9 cellular contexts compared by ENCODE assay signal in the genomic region with DNA sequence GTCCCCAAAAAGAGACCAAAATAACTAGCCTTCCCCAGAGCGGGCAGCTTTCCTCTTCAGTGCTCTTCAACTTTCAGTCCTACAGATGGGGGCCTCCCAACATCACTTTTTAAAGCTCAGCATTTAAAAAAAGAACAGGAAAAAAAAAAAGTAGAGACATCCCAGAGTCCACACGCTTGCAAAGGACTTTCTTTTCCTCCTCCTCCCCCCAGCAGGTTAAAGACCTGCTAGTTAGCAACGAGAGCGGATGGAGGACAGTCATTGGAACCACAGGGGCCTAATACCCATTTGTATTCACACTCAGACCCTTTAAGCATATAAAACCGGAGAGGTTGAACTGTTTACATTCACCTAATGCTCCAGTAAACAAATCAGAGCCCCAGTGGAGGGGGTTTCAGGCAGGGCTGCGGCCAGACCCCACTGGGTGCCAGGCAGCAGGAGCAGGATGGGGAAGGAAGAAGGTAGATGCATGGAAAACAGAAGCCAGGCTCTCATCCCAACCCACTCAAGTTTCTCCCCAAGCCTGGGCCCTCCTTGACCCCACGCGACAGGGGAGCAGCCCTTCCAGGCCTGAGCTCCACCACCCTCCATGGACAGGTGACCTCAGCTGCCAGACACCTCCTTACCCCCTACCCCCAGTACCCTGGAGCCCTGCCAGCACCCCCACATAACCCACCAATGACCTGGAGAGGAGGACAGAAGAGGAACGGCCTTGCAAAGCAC. TPM values are rescaled to one million over a fixed set of nuclear protein-coding genes. Genes with fewer than 3 reads are reported as not detected.
DNase-seq lines count a peak whose midpoint lies in the region; ATAC-seq and TF ChIP-seq lines count a peak whose summit lies in the region.
"Had no signal": no experiment of that assay in that cellular context is flagged by ENCODE, and none has a peak within 500 bp of the region (broad histone marks: within the 10 kb centered on the region; RNA-seq: fewer than 3 reads in every experiment).

No MANE protein-coding gene starts in this region.

- TF ChIP-seq RAD21 in neural cell (conservative IDR thresholded peaks at IDR 0.05): no peak

- peaks cover 27 to 42% (median 33%) of the 10 kb centered on the region in 3 donors for H3K27me3 Mint-ChIP-seq in CD14-positive monocyte (ENCODE audit: low read depth in 3 of 3)

- H3K4me1 Mint-ChIP-seq in CD14-positive monocyte: peaks cover 44% of the 10 kb centered on the region

- peaks cover 92% of the 10 kb centered on the region for H4K20me1 ChIP-seq in neural cell (ENCODE audit: insufficient read depth)

- H2AFZ ChIP-seq in neural cell (ENCODE audit: low read depth, low read length): no peak overlapping the region

- H3K9me3 Mint-ChIP-seq in CD14-positive monocyte: peaks cover 0 to under 1% (median 0%) of the 10 kb centered on the region in 7 donors

- TF ChIP-seq CTCF in CD14-positive monocyte (IDR thresholded peaks at IDR 0.05): no peak
- no peak for TF ChIP-seq CTCF in ascending aorta (IDR thresholded peaks at IDR 0.05)
- no peak for TF ChIP-seq CTCF in neural cell (IDR thresholded peaks at IDR 0.05; ENCODE audit: poor library complexity, severe bottlenecking)
- no peak for TF ChIP-seq CTCF in brain microvascular endothelial cell (IDR thresholded peaks at IDR 0.05; ENCODE audit: low read depth, low read length, missing control alignments)

- H3F3A ChIP-seq in neural cell (ENCODE audit: insufficient read depth, low read length, poor library complexity, severe bottlenecking): peaks cover 9% of the 10 kb centered on the region

- ATAC-seq in GM21390 (IDR thresholded peaks at IDR 0.05; ENCODE audit: unreplicated experiment) (peak; percentile 29), HG03196 (IDR thresholded peaks at IDR 0.05; ENCODE audit: unreplicated experiment) (no peak)

- peak overlapping the region in 4 of 7 donors; percentile 62 to 77 (median 66) for H3K27ac Mint-ChIP-seq in CD14-positive monocyte

- no peaks in the 10 kb centered on the region for H3K36me3 ChIP-seq in ascending aorta
- H3K36me3 ChIP-seq in neural cell (ENCODE audit: insufficient read depth, low read length): peaks cover 7% of the 10 kb centered on the region
- H3K36me3 ChIP-seq in brain microvascular endothelial cell (replicated peaks): no peaks in the 10 kb centered on the region

- in situ Hi-C loops in brain microvascular endothelial cell (cut with HindIII; ENCODE audit: low pct_ligation_motif_present, low sequenced_read_pairs): no loop called here

- peak overlapping the region; percentile 40 for H3K9ac ChIP-seq in neural cell (ENCODE audit: low read length)

- H3K27ac ChIP-seq in ascending aorta (peak overlapping the region; percentile 14 to 50), neural cell (ENCODE audit: low read length) (peak overlapping the region; percentile 45), brain microvascular endothelial cell (no peak overlapping the region)

- H3K4me3 Mint-ChIP-seq in CD14-positive monocyte: peak overlapping the region; percentile 41 to 71

- H3K9me2 ChIP-seq in neural cell (ENCODE audit: insufficient read depth, low read length): no peaks in the 10 kb centered on the region

- H3K4me2 ChIP-seq in neural cell (ENCODE audit: low read length): peak overlapping the region; percentile 38

- no peaks in the 10 kb centered on the region for H3K27me3 ChIP-seq in ascending aorta
- H3K27me3 ChIP-seq in neural cell (ENCODE audit: insufficient read depth, low read depth, low read length): no peaks in the 10 kb centered on the region
- no peaks in the 10 kb centered on the region for H3K27me3 ChIP-seq in brain microvascular endothelial cell (replicated peaks)

- H3K4me3 ChIP-seq in ascending aorta: peak overlapping the region in 1 of 2 donors; percentile 19
- H3K4me3 ChIP-seq in neural cell (ENCODE audit: low read length): peak overlapping the region; percentile 58
- H3K4me3 ChIP-seq in brain microvascular endothelial cell (ENCODE audit: low read depth, low read length): no peak overlapping the region

- peaks cover 7 to 10% of the 10 kb centered on the region in 2 donors for H3K36me3 Mint-ChIP-seq in CD14-positive monocyte

- peaks cover 19 to 48% of the 10 kb centered on the region in 2 donors for H3K4me1 ChIP-seq in ascending aorta

- TF ChIP-seq EP300 in neural cell (conservative IDR thresholded peaks at IDR 0.05; ENCODE audit: poor library complexity, severe bottlenecking): no peak

- peaks cover 98% of the 10 kb centered on the region for H3K79me2 ChIP-seq in neural cell (replicated peaks; ENCODE audit: insufficient read depth, low read length)

- H3K9me3 ChIP-seq in ascending aorta (no peaks in the 10 kb centered on the region), neural cell (ENCODE audit: low read length) (no peaks in the 10 kb centered on the region)

- intact Hi-C loops in CD14-positive monocyte (cut with micrococcal nuclease): no loop called here
- intact Hi-C loops in ascending aorta (cut with DNase I): no loop called here

- DNase-seq in CD14-positive monocyte (ENCODE audit: low spot score): no peak
- DNase-seq in ascending aorta (ENCODE audit: low spot score in 2 of 2): no peak
- no peak for DNase-seq in brain microvascular endothelial cell
- no peak for DNase-seq in SIG-M5 (lab: John Stamatoyannopoulos, UW)
- no peak for DNase-seq in kidney tubule cell (ENCODE audit: low spot score)
- DNase-seq: activated CD8-positive, alpha-beta memory T cell treated with anti-CD3 and anti-CD28 coated beads for 24 hours had no signal

TF ChIP-seq in neural cell, 6 proteins besides CTCF, POLR2A, EP300 and RAD21:
- no peak for TF ChIP-seq POLR2AphosphoS5 (IDR thresholded peaks at IDR 0.05)
- TF ChIP-seq, protein P1, sequence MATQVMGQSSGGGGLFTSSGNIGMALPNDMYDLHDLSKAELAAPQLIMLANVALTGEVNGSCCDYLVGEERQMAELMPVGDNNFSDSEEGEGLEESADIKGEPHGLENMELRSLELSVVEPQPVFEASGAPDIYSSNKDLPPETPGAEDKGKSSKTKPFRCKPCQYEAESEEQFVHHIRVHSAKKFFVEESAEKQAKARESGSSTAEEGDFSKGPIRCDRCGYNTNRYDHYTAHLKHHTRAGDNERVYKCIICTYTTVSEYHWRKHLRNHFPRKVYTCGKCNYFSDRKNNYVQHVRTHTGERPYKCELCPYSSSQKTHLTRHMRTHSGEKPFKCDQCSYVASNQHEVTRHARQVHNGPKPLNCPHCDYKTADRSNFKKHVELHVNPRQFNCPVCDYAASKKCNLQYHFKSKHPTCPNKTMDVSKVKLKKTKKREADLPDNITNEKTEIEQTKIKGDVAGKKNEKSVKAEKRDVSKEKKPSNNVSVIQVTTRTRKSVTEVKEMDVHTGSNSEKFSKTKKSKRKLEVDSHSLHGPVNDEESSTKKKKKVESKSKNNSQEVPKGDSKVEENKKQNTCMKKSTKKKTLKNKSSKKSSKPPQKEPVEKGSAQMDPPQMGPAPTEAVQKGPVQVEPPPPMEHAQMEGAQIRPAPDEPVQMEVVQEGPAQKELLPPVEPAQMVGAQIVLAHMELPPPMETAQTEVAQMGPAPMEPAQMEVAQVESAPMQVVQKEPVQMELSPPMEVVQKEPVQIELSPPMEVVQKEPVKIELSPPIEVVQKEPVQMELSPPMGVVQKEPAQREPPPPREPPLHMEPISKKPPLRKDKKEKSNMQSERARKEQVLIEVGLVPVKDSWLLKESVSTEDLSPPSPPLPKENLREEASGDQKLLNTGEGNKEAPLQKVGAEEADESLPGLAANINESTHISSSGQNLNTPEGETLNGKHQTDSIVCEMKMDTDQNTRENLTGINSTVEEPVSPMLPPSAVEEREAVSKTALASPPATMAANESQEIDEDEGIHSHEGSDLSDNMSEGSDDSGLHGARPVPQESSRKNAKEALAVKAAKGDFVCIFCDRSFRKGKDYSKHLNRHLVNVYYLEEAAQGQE (IDR thresholded peaks at IDR 0.05; ENCODE audit: borderline replicate concordance): no peak
- TF ChIP-seq MXI1 (conservative IDR thresholded peaks at IDR 0.05; ENCODE audit: poor library complexity, severe bottlenecking): peak; percentile 6
- no peak for TF ChIP-seq EZH2 (IDR thresholded peaks at IDR 0.05; ENCODE audit: borderline replicate concordance, insufficient read depth, low read length, poor library complexity, severe bottlenecking)
- no peak for TF ChIP-seq SMC3 (conservative IDR thresholded peaks at IDR 0.05; ENCODE audit: poor library complexity)
- no peak for TF ChIP-seq TAF1 (IDR thresholded peaks at IDR 0.05; ENCODE audit: low read depth)

RNA-seq across cellular contexts. Expression of gene ZFHX3, which starts 15.2 kb away (rescaled TPM):
- polyA plus RNA-seq in CD14-positive monocyte (under 1 TPM; 0.42 to 0.43 TPM), neural cell (26.4 and 27.7 TPM in 2 replicates)
- total RNA-seq in ascending aorta: 34.8 TPM
- polyA minus RNA-seq in neural cell: 112 and 179 TPM in 2 replicates

Comparison
In these comparisons a context has a peak if more than half of its experiments do, and no peak if none do; other contexts are left out.
1. RNA of gene ZFHX3, which starts 15.2 kb away (polyA plus RNA-seq): 26.4 to 27.7 TPM in neural cell; 0.42 to 0.43 TPM in CD14-positive monocyte; every median in the first group is over 10 times any median in the second.